ENCODE assay signal across 1 cellular context in genomic region chr6:27295301-27296079, GRCh38.
TF ChIP-seq lines count a peak whose summit lies in the region.

No MANE protein-coding gene starts in this region.

TF ChIP-seq in K562, 482 proteins besides CTCF, POLR2A, EP300 and RAD21 (continued from another document and continues in another):
- peak; percentile 33; the same call in 1 of the 2 replicates for TF ChIP-seq ZNF407 (IDR thresholded peaks at IDR 0.05; ENCODE audit: low read depth)
- TF ChIP-seq CHAMP1 (IDR thresholded peaks at IDR 0.05), result peak; percentile 72; the same call in 1 of the 2 replicates
- TF ChIP-seq, protein P1, sequence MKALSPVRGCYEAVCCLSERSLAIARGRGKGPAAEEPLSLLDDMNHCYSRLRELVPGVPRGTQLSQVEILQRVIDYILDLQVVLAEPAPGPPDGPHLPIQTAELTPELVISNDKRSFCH (CRISPR knock-in tag; IDR thresholded peaks at IDR 0.05), result no peak
- TF ChIP-seq, protein P1 (tag; IDR thresholded peaks at IDR 0.05), result peak; percentile 60; the same call in 1 of the 2 replicates
- TF ChIP-seq GTF3C2 (IDR thresholded peaks at IDR 0.05; ENCODE audit: borderline replicate concordance, extremely low read depth, insufficient read length), result peak; percentile 96
- no peak for TF ChIP-seq NONO (IDR thresholded peaks at IDR 0.05; ENCODE audit: low read depth in 2 of 2, low read length in 1 of 2)
- TF ChIP-seq BMI1 (IDR thresholded peaks at IDR 0.05; ENCODE audit: low read length), result no peak
- no peak for TF ChIP-seq CEBPG (CRISPR knock-in tag; IDR thresholded peaks at IDR 0.05)
- TF ChIP-seq CEBPG (tag; conservative IDR thresholded peaks at IDR 0.05 in 1 of 2, IDR thresholded peaks at IDR 0.05 in 1 of 2), result 0 out of 4 replicates have a peak, but pooled peaks of 1 of the 2 experiments have one; percentile 12
- TF ChIP-seq CHD7 (IDR thresholded peaks at IDR 0.05; ENCODE audit: low read depth, low read length), result no peak
- peak; percentile 60; the same call in 1 of the 2 replicates for TF ChIP-seq TRIM28 (IDR thresholded peaks at IDR 0.05)
- TF ChIP-seq ZBTB2 (IDR thresholded peaks at IDR 0.05), result peak; percentile 62; the same call in 1 of the 2 replicates
- peak; percentile 23 for TF ChIP-seq SOX6 (IDR thresholded peaks at IDR 0.05)
- TF ChIP-seq CXXC5 (CRISPR knock-in tag; IDR thresholded peaks at IDR 0.05), result peak; percentile 65
- 0 out of 2 replicates have a peak, but pooled peaks have one; percentile 1 for TF ChIP-seq BHLHE40 (IDR thresholded peaks at IDR 0.05; ENCODE audit: low read length)
- no peak for TF ChIP-seq PHB (CRISPR knock-in tag; IDR thresholded peaks at IDR 0.05)
- peak; percentile 67; the same call in 1 of the 2 replicates for TF ChIP-seq MIER1 (IDR thresholded peaks at IDR 0.05; ENCODE audit: low read depth)
- peak in 1 of 2 experiments; percentile 54 for TF ChIP-seq NCOA2 (IDR thresholded peaks at IDR 0.05; ENCODE audit: partially characterized antibody in 2 of 2)
- TF ChIP-seq HDAC1 (IDR thresholded peaks at IDR 0.05), result peak; percentile 83 to 98
- TF ChIP-seq ZBTB43 (CRISPR knock-in tag; IDR thresholded peaks at IDR 0.05), result 0 out of 2 replicates have a peak, but pooled peaks have one; percentile 19
- TF ChIP-seq SMARCA4 (IDR thresholded peaks at IDR 0.05), result peak; percentile 36; the same call in 1 of the 2 replicates
